In genomic region chr3:66036586-66037061, GRCh38 we compare ENCODE assay signal across 10 cellular contexts. TPM values are rescaled to one million over a fixed set of nuclear protein-coding genes. Genes with fewer than 3 reads are reported as not detected.
DNase-seq lines count a peak whose midpoint lies in the region; ATAC-seq and TF ChIP-seq lines count a peak whose summit lies in the region.
"Had no signal": no experiment of that assay in that cellular context is flagged by ENCODE, and none has a peak within 500 bp of the region (broad histone marks: within the 10 kb centered on the region; RNA-seq: fewer than 3 reads in every experiment).

No MANE protein-coding gene starts in this region.

- H4K91ac ChIP-seq in mesenchymal stem cell (ENCODE audit: low read length) = no peak overlapping the region

- peaks cover 11% of the 10 kb centered on the region for H3K36me3 Mint-ChIP-seq in type B pancreatic cell

- H3K27me3 Mint-ChIP-seq in type B pancreatic cell = peaks cover 4% of the 10 kb centered on the region

- peak overlapping the region; percentile 99 for H3K27ac Mint-ChIP-seq in type B pancreatic cell

- H2BK120ac ChIP-seq in mesenchymal stem cell (ENCODE audit: low read depth, low read length) = no peak overlapping the region

- ATAC-seq in GM19324 (IDR thresholded peaks at IDR 0.05; ENCODE audit: low FRiP score, unreplicated experiment) = no peak

- H3K9me3 ChIP-seq in mesenchymal stem cell (ENCODE audit: control insufficient read depth, low read length) = no peaks in the 10 kb centered on the region

- H3K4ac ChIP-seq in mesenchymal stem cell (ENCODE audit: low read depth in 1 of 2, low read length in 2 of 2) = no peak overlapping the region

- H3K4me3 ChIP-seq in mesenchymal stem cell (ENCODE audit: insufficient read depth in 1 of 2, low read depth in 1 of 2, low read length in 2 of 2) = peak overlapping the region in 1 of 2 experiments; percentile 97

- no peak overlapping the region for H3K18ac ChIP-seq in mesenchymal stem cell (ENCODE audit: low read depth in 1 of 2, low read length in 2 of 2)

- no peak overlapping the region for H2AK5ac ChIP-seq in mesenchymal stem cell (ENCODE audit: low read length, severe bottlenecking)

- H2AFZ ChIP-seq in mesenchymal stem cell (ENCODE audit: low read depth, low read length) = no peak overlapping the region

- H2BK15ac ChIP-seq in mesenchymal stem cell (ENCODE audit: low read depth, poor library complexity, severe bottlenecking) = no peak overlapping the region

- peak overlapping the region; percentile 93 for H3K9ac ChIP-seq in mesenchymal stem cell (ENCODE audit: low read length)

- H4K8ac ChIP-seq in mesenchymal stem cell (ENCODE audit: low read length) = no peak overlapping the region

- peak; percentile 9 for DNase-seq in DMS 273 (lab: John Stamatoyannopoulos, UW; ENCODE audit: unreplicated experiment)
- DNase-seq in DMS 273 treated with DMSO at 0.1 percent for 48 hours (lab: John Stamatoyannopoulos, UW) = no peak
- DNase-seq in ecto neural progenitor cell (ENCODE audit: low spot score) = peak; percentile 58
- peak; percentile 85 for DNase-seq in mesenchymal stem cell
- no peak for DNase-seq in type B pancreatic cell (ENCODE audit: extremely low spot score, unreplicated experiment)
- DNase-seq in NCI-H128 (lab: John Stamatoyannopoulos, UW; ENCODE audit: unreplicated experiment) = no peak
- DNase-seq in NCI-H1092 (lab: John Stamatoyannopoulos, UW) = no peak
- DNase-seq: stimulated activated CD4-positive, alpha-beta T cell treated with anti-CD3 and anti-CD28 coated beads, Interleukin-2, amount 100 ng/mL, for 48 hours had no signal

- H3K9me3 Mint-ChIP-seq in type B pancreatic cell = no peaks in the 10 kb centered on the region

- H3K23ac ChIP-seq in mesenchymal stem cell (ENCODE audit: low read length in 2 of 2) = no peak overlapping the region

- H3K27ac ChIP-seq in mesenchymal stem cell (ENCODE audit: low read length, poor library complexity, severe bottlenecking) = no peak overlapping the region
- H3K27ac ChIP-seq: 22Rv1 had no signal

- TF ChIP-seq CTCF in type B pancreatic cell (conservative IDR thresholded peaks at IDR 0.05) = no peak

- peak overlapping the region; percentile 100 for H3K4me3 Mint-ChIP-seq in type B pancreatic cell

- H3K4me1 Mint-ChIP-seq in type B pancreatic cell (ENCODE audit: unreplicated experiment) = peaks cover 32% of the 10 kb centered on the region

- H3K4me1 ChIP-seq in mesenchymal stem cell (ENCODE audit: control insufficient read depth, insufficient read depth, low read depth, low read length) = peaks cover 25% of the 10 kb centered on the region

- peaks cover 12% of the 10 kb centered on the region for H3K79me1 ChIP-seq in mesenchymal stem cell (replicated peaks; ENCODE audit: low read length, poor library complexity, severe bottlenecking)

- no peaks in the 10 kb centered on the region for H3K27me3 ChIP-seq in mesenchymal stem cell (ENCODE audit: control insufficient read depth in 1 of 2, insufficient read depth in 1 of 2, low read length in 2 of 2)

- no peaks in the 10 kb centered on the region for H3K36me3 ChIP-seq in mesenchymal stem cell (ENCODE audit: control insufficient read depth in 1 of 2, insufficient read depth in 2 of 2, low read depth in 1 of 2, low read length in 2 of 2)

- no peak overlapping the region for H3K14ac ChIP-seq in mesenchymal stem cell (ENCODE audit: low read length in 2 of 2)

- no peak overlapping the region for H2BK5ac ChIP-seq in mesenchymal stem cell (ENCODE audit: low read depth, low read length, poor library complexity, severe bottlenecking)

- H3K4me2 ChIP-seq in mesenchymal stem cell (ENCODE audit: low read length, poor library complexity, severe bottlenecking) = peak overlapping the region; percentile 90

- 28% methylated on average over 8 of the region's 8 CpGs for WGBS in mesenchymal stem cell

- no peak overlapping the region for H2BK12ac ChIP-seq in mesenchymal stem cell (ENCODE audit: low read length in 2 of 2)

RNA-seq across cellular contexts. Expression of gene MAGI1, which starts 2.1 kb away (rescaled TPM):
- polyA plus RNA-seq in mesenchymal stem cell (2013, experiment 1 of 2) = 5.9 TPM
- polyA plus RNA-seq in mesenchymal stem cell (2013, experiment 2 of 2) = 5.6 TPM
- 46.1 and 53.1 TPM in 2 replicates for total RNA-seq in type B pancreatic cell (ENCODE audit: low replicate concordance)

Comparison
In these comparisons a context has a peak if more than half of its experiments do, and no peak if none do; other contexts are left out.
1. DNase-seq: peak in DMS 273 (single experiment), ecto neural progenitor cell (single experiment) and mesenchymal stem cell (single experiment); none in DMS 273 treated with DMSO at 0.1 percent for 48 hours (single experiment), type B pancreatic cell (single experiment), NCI-H128 (single experiment) and NCI-H1092 (single experiment).